ENCODE assay signal across 18 cellular contexts in genomic region chr11:6229911-6230310, GRCh38. TPM values are rescaled to one million over a fixed set of nuclear protein-coding genes. Genes with fewer than 3 reads are reported as not detected.
DNase-seq lines count a peak whose midpoint lies in the region; ATAC-seq and TF ChIP-seq lines count a peak whose summit lies in the region.
"Had no signal": no experiment of that assay in that cellular context is flagged by ENCODE, and none has a peak within 500 bp of the region (broad histone marks: within the 10 kb centered on the region; RNA-seq: fewer than 3 reads in every experiment).

No MANE protein-coding gene starts in this region.

- H3K27me3 Mint-ChIP-seq in CD8-positive, alpha-beta T cell (ENCODE audit: low read depth) = no peaks in the 10 kb centered on the region
- no peaks in the 10 kb centered on the region for H3K27me3 Mint-ChIP-seq in activated CD8-positive, alpha-beta T cell treated with anti-CD3 and anti-CD28 coated beads, Interleukin-2, amount 10 ng/mL, durations not matched to agents 7 days and 5 days (ENCODE audit: low read depth)

- peak overlapping the region; percentile 45 for H3K27ac Mint-ChIP-seq in CD8-positive, alpha-beta T cell
- peak overlapping the region; percentile 63 for H3K27ac Mint-ChIP-seq in activated CD8-positive, alpha-beta T cell treated with anti-CD3 and anti-CD28 coated beads, Interleukin-2, amount 10 ng/mL, durations not matched to agents 7 days and 5 days

- H3K36me3 Mint-ChIP-seq in CD8-positive, alpha-beta T cell = peaks cover 21% of the 10 kb centered on the region
- H3K36me3 Mint-ChIP-seq in activated CD8-positive, alpha-beta T cell treated with anti-CD3 and anti-CD28 coated beads, Interleukin-2, amount 10 ng/mL, durations not matched to agents 7 days and 5 days (ENCODE audit: low read depth) = peaks cover 17% of the 10 kb centered on the region

- H3K27ac ChIP-seq in CD8-positive, alpha-beta T cell (ENCODE audit: low read depth, low read length) = no peak overlapping the region
- peak overlapping the region; percentile 87 to 88 for H3K27ac ChIP-seq in mucosa of rectum (ENCODE audit: low read depth in 2 of 2, low read length in 2 of 2)
- no peak overlapping the region for H3K27ac ChIP-seq in SJCRH30
- H3K27ac ChIP-seq in foreskin keratinocyte = no peak overlapping the region
- H3K27ac ChIP-seq: BLaER1 treated with 17β-estradiol and CSF1 and Interleukin-3, amounts not matched to agents 10 nM and 100 nM; gastroesophageal sphincter; WERI-Rb-1 had no signal

- no peaks in the 10 kb centered on the region for H3K9me3 Mint-ChIP-seq in CD8-positive, alpha-beta T cell
- H3K9me3 Mint-ChIP-seq in activated CD8-positive, alpha-beta T cell treated with anti-CD3 and anti-CD28 coated beads, Interleukin-2, amount 10 ng/mL, durations not matched to agents 7 days and 5 days (ENCODE audit: insufficient read depth) = no peaks in the 10 kb centered on the region

- no peaks in the 10 kb centered on the region for H3K36me3 ChIP-seq in CD8-positive, alpha-beta T cell (ENCODE audit: insufficient read depth, low read length)
- H3K36me3 ChIP-seq in mucosa of rectum (ENCODE audit: control insufficient read depth in 2 of 2, insufficient read depth in 2 of 2, low read length in 2 of 2) (no peaks in the 10 kb centered on the region), SJCRH30 (no peaks in the 10 kb centered on the region)
- H3K36me3 ChIP-seq: gastroesophageal sphincter, HAP-1, WERI-Rb-1 had no signal

- H3K4me1 Mint-ChIP-seq in CD8-positive, alpha-beta T cell (ENCODE audit: low read depth) = peaks cover 72% of the 10 kb centered on the region
- peaks cover 45% of the 10 kb centered on the region for H3K4me1 Mint-ChIP-seq in activated CD8-positive, alpha-beta T cell treated with anti-CD3 and anti-CD28 coated beads, Interleukin-2, amount 10 ng/mL, durations not matched to agents 7 days and 5 days (ENCODE audit: low read depth)

- no peak overlapping the region for H3K4me3 Mint-ChIP-seq in CD8-positive, alpha-beta T cell
- H3K4me3 Mint-ChIP-seq in activated CD8-positive, alpha-beta T cell treated with anti-CD3 and anti-CD28 coated beads, Interleukin-2, amount 10 ng/mL, durations not matched to agents 7 days and 5 days = peak overlapping the region; percentile 52

- H3K9me3 ChIP-seq in CD8-positive, alpha-beta T cell (ENCODE audit: low read length) = no peaks in the 10 kb centered on the region
- H3K9me3 ChIP-seq in mucosa of rectum (ENCODE audit: control insufficient read depth in 2 of 2, low read length in 2 of 2) = no peaks in the 10 kb centered on the region
- no peaks in the 10 kb centered on the region for H3K9me3 ChIP-seq in SJCRH30 (replicated peaks)
- H3K9me3 ChIP-seq: BLaER1 treated with 17β-estradiol and CSF1 and Interleukin-3, amounts not matched to agents 10 nM and 100 nM; gastroesophageal sphincter; HAP-1; SK-N-SH had no signal

- H3K27me3 ChIP-seq in CD8-positive, alpha-beta T cell (ENCODE audit: insufficient read depth, low read length) = no peaks in the 10 kb centered on the region
- no peaks in the 10 kb centered on the region for H3K27me3 ChIP-seq in mucosa of rectum (ENCODE audit: control insufficient read depth in 2 of 2, insufficient read depth in 2 of 2, low read length in 2 of 2)
- no peaks in the 10 kb centered on the region for H3K27me3 ChIP-seq in SJCRH30
- H3K27me3 ChIP-seq in foreskin keratinocyte = no peaks in the 10 kb centered on the region
- H3K27me3 ChIP-seq: BLaER1 treated with 17β-estradiol and CSF1 and Interleukin-3, amounts not matched to agents 10 nM and 100 nM; gastroesophageal sphincter had no signal

- peak in 1 of 7 experiments; percentile 22 for DNase-seq in CD8-positive, alpha-beta T cell
- DNase-seq in HT-29 (ENCODE audit: low spot score) (peak; percentile 74), NCI-H1417 treated with DMSO at 0.1 percent for 48 hours (lab: John Stamatoyannopoulos, UW) (no peak), SJCRH30 (no peak), foreskin keratinocyte (no peak)
- DNase-seq in activated CD8-positive, alpha-beta T cell treated with anti-CD3 and anti-CD28 coated beads, Interleukin-2, amount 10 ng/mL, durations not matched to agents 7 days and 5 days = peak; percentile 62
- DNase-seq: activated CD8-positive, alpha-beta memory T cell treated with anti-CD3 and anti-CD28 coated beads, Interleukin-2, amount 50 U/mL, for 4 hours; amniotic stem cell; NCI-H1092 treated with DMSO at 0.1 percent for 48 hours; SK-N-SH; stimulated activated CD4-positive, alpha-beta T cell treated with anti-CD3 and anti-CD28 coated beads, Interleukin-12 subunit alpha, Interleukin-12 subunit beta, amount 100 ng/mL, for 4 hours; WERI-Rb-1 had no signal

- ATAC-seq in CD8-positive, alpha-beta T cell = no peak
- no peak for ATAC-seq in activated CD8-positive, alpha-beta T cell treated with anti-CD3 and anti-CD28 coated beads, Interleukin-2, amount 10 ng/mL, durations not matched to agents 7 days and 5 days
- no peak for ATAC-seq in foreskin keratinocyte
- ATAC-seq: gastroesophageal sphincter had no signal

- POLR2A ChIA-PET in CD8-positive, alpha-beta T cell (lab: Charles Lee) = no interaction called here
- POLR2A ChIA-PET in activated CD8-positive, alpha-beta T cell treated with anti-CD3 and anti-CD28 coated beads, Interleukin-2, amount 10 ng/mL, durations not matched to agents 7 days and 5 days (lab: Charles Lee) = interaction anchor here (1.3 kb wide), 1 partner anchor 34 kb away, joined by 5 read pairs; no protein-coding TSS in a partner anchor

- H3K4me3 ChIP-seq in CD8-positive, alpha-beta T cell (ENCODE audit: low read depth, low read length) = no peak overlapping the region
- H3K4me3 ChIP-seq in mucosa of rectum (ENCODE audit: low read length in 2 of 2) = peak overlapping the region; percentile 58 to 77
- H3K4me3 ChIP-seq in SJCRH30 = no peak overlapping the region
- H3K4me3 ChIP-seq: BLaER1 treated with 17β-estradiol and CSF1 and Interleukin-3, amounts not matched to agents 10 nM and 100 nM; gastroesophageal sphincter; HAP-1 had no signal

- no peak for TF ChIP-seq CTCF in CD8-positive, alpha-beta T cell (IDR thresholded peaks at IDR 0.05)
- TF ChIP-seq CTCF in foreskin keratinocyte (conservative IDR thresholded peaks at IDR 0.05) = no peak

- CTCF ChIA-PET in CD8-positive, alpha-beta T cell (lab: Charles Lee) = no interaction called here
- CTCF ChIA-PET in activated CD8-positive, alpha-beta T cell treated with anti-CD3 and anti-CD28 coated beads, Interleukin-2, amount 10 ng/mL, durations not matched to agents 7 days and 5 days (lab: Charles Lee) = interaction anchor here (1.2 kb wide), 1 partner anchor 21 kb away, joined by 5 read pairs; no protein-coding TSS in a partner anchor

- intact Hi-C loops in CD8-positive, alpha-beta T cell (cut with DNase I, micrococcal nuclease) = loop anchor here (5.0 to 10.0 kb wide), 7 partner anchors 155 to 1835 kb away; partner anchors contain the start of genes TRIM22 (in 2 of the 2), TRIM5 (in 2 of the 2), EIF3F (in 1 of the 2) and MRPL17 (in 1 of the 2)

- peak overlapping the region; percentile 66 to 73 for H3K9ac ChIP-seq in mucosa of rectum (ENCODE audit: low read depth in 1 of 2, low read length in 2 of 2)
- H3K9ac ChIP-seq: BLaER1 treated with 17β-estradiol and CSF1 and Interleukin-3, amounts not matched to agents 10 nM and 100 nM; SK-N-SH had no signal

- H3K4me1 ChIP-seq in CD8-positive, alpha-beta T cell (ENCODE audit: insufficient read depth, low read length) = peaks cover 25% of the 10 kb centered on the region
- H3K4me1 ChIP-seq in mucosa of rectum (ENCODE audit: control insufficient read depth in 2 of 2, insufficient read depth in 2 of 2, low read length in 2 of 2) = peaks cover 28 to 38% of the 10 kb centered on the region in 2 donors
- H3K4me1 ChIP-seq in SJCRH30 = no peaks in the 10 kb centered on the region
- peaks cover 21% of the 10 kb centered on the region for H3K4me1 ChIP-seq in foreskin keratinocyte

RNA-seq across cellular contexts. Expression of gene FHIP1B, which starts 4.5 kb away (rescaled TPM):
- total RNA-seq in CD8-positive, alpha-beta T cell = 10 to 100 TPM; 38.3 to 38.6 TPM
- total RNA-seq in HT-29 (2014; rRNA removed; shearing (Covaris generic)) = 98.4 and 136 TPM in 2 replicates
- total RNA-seq in activated CD8-positive, alpha-beta T cell treated with anti-CD3 and anti-CD28 coated beads, Interleukin-2, amount 10 ng/mL, durations not matched to agents 7 days and 5 days = 10 to 100 TPM; 19.1 to 20.4 TPM
- 16.2 and 17.2 TPM in 2 replicates for total RNA-seq in SJCRH30 (2014; rRNA removed; shearing (Covaris generic))
- total RNA-seq in foreskin keratinocyte = 13.9 and 16.8 TPM in 2 replicates
- polyA plus RNA-seq in foreskin keratinocyte = 14.1 and 14.9 TPM in 2 replicates

RNA-seq across cellular contexts. Expression of gene CNGA4, which starts 9.0 kb away (rescaled TPM):
- under 1 TPM in 1 of 2 experiments, not detected in 1; 0.17 TPM for total RNA-seq in CD8-positive, alpha-beta T cell
- 0.63 TPM in 1 of 2 replicates, not detected in the other for total RNA-seq in HT-29 (2014; rRNA removed; shearing (Covaris generic))
- total RNA-seq in activated CD8-positive, alpha-beta T cell treated with anti-CD3 and anti-CD28 coated beads, Interleukin-2, amount 10 ng/mL, durations not matched to agents 7 days and 5 days = under 1 TPM; 0.16 to 0.29 TPM
- total RNA-seq in SJCRH30 (2014; rRNA removed; shearing (Covaris generic)) = not detected in 2 replicates
- 0.07 TPM in 1 of 2 replicates, not detected in the other for total RNA-seq in foreskin keratinocyte
- polyA plus RNA-seq in foreskin keratinocyte = 0.03 TPM in 1 of 2 replicates, not detected in the other
- total RNA-seq: Daoy, endothelial cell of umbilical vein had no signal

RNA-seq across cellular contexts. Expression of gene C11orf42, which starts 24.6 kb away (rescaled TPM):
- total RNA-seq in CD8-positive, alpha-beta T cell = not detected
- not detected in 2 replicates for total RNA-seq in HT-29 (2014; rRNA removed; shearing (Covaris generic))
- not detected for total RNA-seq in activated CD8-positive, alpha-beta T cell treated with anti-CD3 and anti-CD28 coated beads, Interleukin-2, amount 10 ng/mL, durations not matched to agents 7 days and 5 days
- total RNA-seq in SJCRH30 (2014; rRNA removed; shearing (Covaris generic)) = not detected in 2 replicates
- not detected in 2 replicates for total RNA-seq in foreskin keratinocyte
- not detected in 2 replicates for polyA plus RNA-seq in foreskin keratinocyte
- total RNA-seq: Daoy, endothelial cell of umbilical vein, gastroesophageal sphincter had no signal
- polyA plus RNA-seq: endothelial cell of umbilical vein, SK-N-SH had no signal

RNA-seq across cellular contexts. Expression of gene CCKBR, which starts 29.7 kb away (rescaled TPM):
- not detected for total RNA-seq in CD8-positive, alpha-beta T cell
- total RNA-seq in HT-29 (2014; rRNA removed; shearing (Covaris generic)) = not detected in 2 replicates
- total RNA-seq in activated CD8-positive, alpha-beta T cell treated with anti-CD3 and anti-CD28 coated beads, Interleukin-2, amount 10 ng/mL, durations not matched to agents 7 days and 5 days = not detected
- total RNA-seq in SJCRH30 (2014; rRNA removed; shearing (Covaris generic)) = 0.24 TPM in 1 of 2 replicates, not detected in the other
- not detected in 2 replicates for total RNA-seq in foreskin keratinocyte
- not detected in 2 replicates for polyA plus RNA-seq in foreskin keratinocyte
- total RNA-seq: Daoy, endothelial cell of umbilical vein had no signal
- polyA plus RNA-seq: endothelial cell of umbilical vein, SK-N-SH had no signal

RNA-seq across cellular contexts. Expression of gene OR52W1, which starts 30.9 kb away (rescaled TPM):
- total RNA-seq in CD8-positive, alpha-beta T cell = not detected
- total RNA-seq in HT-29 (2014; rRNA removed; shearing (Covaris generic)) = not detected in 2 replicates
- not detected for total RNA-seq in activated CD8-positive, alpha-beta T cell treated with anti-CD3 and anti-CD28 coated beads, Interleukin-2, amount 10 ng/mL, durations not matched to agents 7 days and 5 days
- total RNA-seq in SJCRH30 (2014; rRNA removed; shearing (Covaris generic)) = not detected in 2 replicates
- not detected in 2 replicates for total RNA-seq in foreskin keratinocyte
- not detected in 2 replicates for polyA plus RNA-seq in foreskin keratinocyte
- total RNA-seq: Daoy, endothelial cell of umbilical vein, gastroesophageal sphincter had no signal
- polyA plus RNA-seq: endothelial cell of umbilical vein, SK-N-SH had no signal

Comparison
In these comparisons a context has a peak if more than half of its experiments do, and no peak if none do; other contexts are left out.
1. DNase-seq: peak in HT-29 (single experiment) and activated CD8-positive, alpha-beta T cell treated with anti-CD3 and anti-CD28 coated beads, Interleukin-2, amount 10 ng/mL, durations not matched to agents 7 days and 5 days (single experiment); none in NCI-H1417 treated with DMSO at 0.1 percent for 48 hours (single experiment), SJCRH30 (0 of 2) and foreskin keratinocyte (0 of 2).
2. H3K27ac ChIP-seq: peak in mucosa of rectum (2 of 2); none in CD8-positive, alpha-beta T cell (single experiment), SJCRH30 (single experiment) and foreskin keratinocyte (single experiment).
3. H3K4me3 ChIP-seq: peak in mucosa of rectum (2 of 2); none in CD8-positive, alpha-beta T cell (single experiment) and SJCRH30 (single experiment).